ENCODE assay signal across 20 cellular contexts in the genomic region with DNA sequence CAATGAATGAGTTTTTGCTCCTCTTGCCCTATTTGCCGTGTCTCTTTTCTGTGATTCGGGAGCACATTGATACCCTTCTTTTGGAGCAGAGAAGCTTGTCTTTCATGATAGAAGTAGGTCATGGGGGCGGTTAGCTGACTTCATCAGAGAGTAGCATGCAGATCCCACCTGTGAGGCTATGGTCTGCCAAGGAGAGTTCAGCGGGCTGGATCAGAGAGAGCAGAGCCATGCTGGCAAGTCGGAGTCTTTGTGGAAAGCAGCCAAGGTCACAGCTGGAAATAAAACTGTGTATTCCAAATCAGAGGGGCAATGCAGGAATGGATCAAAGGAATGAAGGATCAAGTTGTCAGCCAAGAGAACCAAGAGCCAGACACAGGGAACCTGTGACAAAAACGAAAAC.
DNase-seq lines count a peak whose midpoint lies in the region; ATAC-seq lines count a peak whose summit lies in the region.
"Had no signal": no experiment of that assay in that cellular context is flagged by ENCODE, and none has a peak within 500 bp of the region (broad histone marks: within the 10 kb centered on the region; RNA-seq: fewer than 3 reads in every experiment).

No MANE protein-coding gene starts in this region.

- H3K4me1 Mint-ChIP-seq in stimulated activated naive B cell treated with anti-CD40 and anti-IgM and Interleukin-4, amounts not matched to agents 10 μg/mL and 1 μg/mL and 100 μg/mL, for 72 hours, result peaks cover 0 to 1% of the 10 kb centered on the region in 2 donors
- H3K4me1 Mint-ChIP-seq: CD14-positive monocyte had no signal

- peak overlapping the region; percentile 57 for H3K27ac Mint-ChIP-seq in stimulated activated naive B cell treated with anti-CD40 and anti-IgM and Interleukin-4, amounts not matched to agents 10 μg/mL and 1 μg/mL and 100 μg/mL, for 72 hours
- H3K27ac Mint-ChIP-seq: CD14-positive monocyte had no signal

- no peaks in the 10 kb centered on the region for H3K27me3 Mint-ChIP-seq in stimulated activated naive B cell treated with anti-CD40 and anti-IgM and Interleukin-4, amounts not matched to agents 10 μg/mL and 1 μg/mL and 100 μg/mL, for 72 hours

- ATAC-seq in stimulated activated naive B cell treated with anti-CD40 and anti-IgM and Interleukin-4, amounts not matched to agents 10 μg/mL and 1 μg/mL and 100 μg/mL, for 72 hours (replicated peaks), result no peak
- ATAC-seq: PC-3 had no signal

- H3K36me3 Mint-ChIP-seq in stimulated activated naive B cell treated with anti-CD40 and anti-IgM and Interleukin-4, amounts not matched to agents 10 μg/mL and 1 μg/mL and 100 μg/mL, for 72 hours, result peaks cover 0 to 3% of the 10 kb centered on the region in 2 donors
- H3K36me3 Mint-ChIP-seq: CD14-positive monocyte had no signal

- peaks cover 2 to 4% of the 10 kb centered on the region in 2 donors for H3K9me3 Mint-ChIP-seq in stimulated activated naive B cell treated with anti-CD40 and anti-IgM and Interleukin-4, amounts not matched to agents 10 μg/mL and 1 μg/mL and 100 μg/mL, for 72 hours

- no peak overlapping the region for H3K4me3 Mint-ChIP-seq in stimulated activated naive B cell treated with anti-CD40 and anti-IgM and Interleukin-4, amounts not matched to agents 10 μg/mL and 1 μg/mL and 100 μg/mL, for 72 hours
- H3K4me3 Mint-ChIP-seq: CD14-positive monocyte had no signal

- peak; percentile 52 for DNase-seq in DMS79 treated with DMSO at 0.1 percent for 48 hours (lab: John Stamatoyannopoulos, UW)
- no peak for DNase-seq in DMS79 (lab: John Stamatoyannopoulos, UW)
- DNase-seq in NCI-H1694 treated with DMSO at 0.1 percent for 48 hours (lab: John Stamatoyannopoulos, UW), result peak; percentile 51
- peak; percentile 57 for DNase-seq in cerebellar cortex (ENCODE audit: low spot score)
- no peak for DNase-seq in stimulated activated naive B cell treated with anti-CD40 and anti-IgM and Interleukin-4, amounts not matched to agents 10 μg/mL and 1 μg/mL and 100 μg/mL, for 72 hours
- DNase-seq in DMS153 treated with DMSO at 0.1 percent for 48 hours (lab: John Stamatoyannopoulos, UW; ENCODE audit: unreplicated experiment), result no peak
- no peak for DNase-seq in epidermal melanocyte (ENCODE audit: insufficient read length, low spot score)
- DNase-seq in stimulated activated CD4-positive, alpha-beta T cell treated with anti-CD3 and anti-CD28 coated beads, Interleukin-12 subunit alpha, Interleukin-12 subunit beta, amount 100 ng/mL, for 4 hours, result no peak
- DNase-seq: 8988T, DMS153, KBM-7, NCI-H1417 treated with DMSO at 0.1 percent for 48 hours, NCI-H2029, NCI-H510A treated with DMSO at 0.1 percent for 48 hours, NCI-H82, PC-3, RPMI8226, SHP77 treated with DMSO at 0.1 percent for 48 hours, SK-N-SH had no signal

Comparison
In these comparisons a context has a peak if more than half of its experiments do, and no peak if none do; other contexts are left out.
1. DNase-seq: peak in DMS79 treated with DMSO at 0.1 percent for 48 hours (single experiment), NCI-H1694 treated with DMSO at 0.1 percent for 48 hours (single experiment) and cerebellar cortex (single experiment); none in DMS79 (single experiment), stimulated activated naive B cell treated with anti-CD40 and anti-IgM and Interleukin-4, amounts not matched to agents 10 μg/mL and 1 μg/mL and 100 μg/mL, for 72 hours (single experiment), DMS153 treated with DMSO at 0.1 percent for 48 hours (single experiment), epidermal melanocyte (single experiment) and stimulated activated CD4-positive, alpha-beta T cell treated with anti-CD3 and anti-CD28 coated beads, Interleukin-12 subunit alpha, Interleukin-12 subunit beta, amount 100 ng/mL, for 4 hours (single experiment).